In the genomic region with DNA sequence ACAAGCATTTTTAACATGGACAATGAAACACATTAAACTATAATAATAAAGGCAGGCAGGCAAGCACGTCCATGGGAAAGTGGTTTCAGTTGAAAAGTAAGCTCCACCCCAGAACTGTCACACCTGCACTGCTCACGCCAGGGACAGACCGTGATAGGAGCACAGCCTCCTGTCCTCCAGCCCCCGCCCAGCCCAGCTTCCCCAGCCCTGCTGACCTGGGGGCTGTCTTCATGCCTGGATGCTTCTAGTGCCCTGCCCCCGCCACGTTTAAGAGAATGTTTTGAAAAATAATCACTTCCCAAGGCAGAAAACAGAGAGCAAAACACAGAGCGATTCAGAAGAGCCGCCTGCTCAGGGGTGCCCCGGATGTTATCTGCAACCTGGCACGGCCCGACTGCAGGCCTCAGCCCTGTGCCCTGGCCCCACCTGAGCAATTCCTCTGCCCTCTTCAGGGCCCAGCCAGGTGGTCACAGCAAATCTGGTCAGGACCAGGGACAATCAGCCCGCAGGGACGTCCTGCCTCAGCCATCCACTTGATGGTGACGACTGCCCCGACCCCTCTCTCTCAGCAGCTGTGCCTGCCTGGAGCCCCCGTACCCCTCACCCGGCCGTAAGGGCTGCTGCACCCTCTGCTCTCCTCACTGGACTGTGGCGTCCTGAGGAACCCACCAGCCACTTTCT, we compare ENCODE assay signal across 1 cellular context.
TF ChIP-seq lines count a peak whose summit lies in the region.

No MANE protein-coding gene starts in this region.

TF ChIP-seq in WTC11, 78 proteins besides CTCF, POLR2A, EP300 and RAD21 (continued from another document):
- TF ChIP-seq PRDM15 (CRISPR knock-in tag; IDR thresholded peaks at IDR 0.05), result no peak
TF ChIP-seq in WTC11: peak in this region for 0.
